27 cellular contexts compared by ENCODE assay signal in the genomic region with DNA sequence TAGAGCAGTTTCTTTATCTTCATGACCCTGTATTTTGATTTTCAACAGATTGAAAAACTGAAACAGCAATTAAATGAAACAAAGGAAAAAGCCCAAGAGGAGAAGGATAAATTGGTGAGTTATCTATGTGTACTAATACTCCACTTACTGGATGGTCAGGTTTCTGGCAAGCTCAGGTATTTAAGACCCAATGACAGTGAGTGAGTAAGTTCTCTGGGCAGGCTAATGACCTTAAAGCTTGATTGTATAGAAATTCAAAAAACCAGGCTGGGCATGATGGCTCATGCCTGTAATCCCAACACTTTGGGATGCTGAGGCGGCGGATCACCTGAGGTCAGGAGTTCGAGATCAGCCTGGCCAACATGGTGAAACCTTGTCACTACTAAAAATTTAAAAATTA.
"Had no signal": no experiment of that assay in that cellular context is flagged by ENCODE, and none has a peak within 500 bp of the region (broad histone marks: within the 10 kb centered on the region; RNA-seq: fewer than 3 reads in every experiment).

No MANE protein-coding gene starts in this region.

- H3K9me3 ChIP-seq: left lung, lower lobe of right lung, ovary, prostate gland, stomach, testis, thyroid gland, transverse colon, upper lobe of left lung, vagina had no signal

- DNase-seq: immature natural killer cell; kidney; left colon; left lung; lower lobe of right lung; mesendoderm; naive B cell; ovary; retina; right cardiac atrium; stimulated activated CD4-positive, alpha-beta T cell treated with anti-CD3 and anti-CD28 coated beads, Interleukin-12 subunit alpha, Interleukin-12 subunit beta, amount 100 ng/mL, for 4 hours; stimulated activated CD4-positive, alpha-beta T cell treated with anti-CD3 and anti-CD28 coated beads, Interleukin-15, amount 100 ng/mL, for 24 hours; stimulated activated CD4-positive, alpha-beta T cell treated with anti-CD3 and anti-CD28 coated beads, Interleukin-2, amount 100 ng/mL, for 24 hours; stimulated activated CD4-positive, alpha-beta T cell treated with anti-CD3 and anti-CD28 coated beads, Interleukin-4, amount 100 ng/mL, for 1 hour; stimulated activated naive B cell treated with anti-CD40 and anti-IgM and Interleukin-4, amounts not matched to agents 10 μg/mL and 1 μg/mL and 100 μg/mL, for 72 hours; stimulated activated naive CD8-positive, alpha-beta T cell treated with anti-CD3 and anti-CD28 coated beads, Interleukin-15, Interleukin-2, amounts not matched to agents 100 U/mL and 50 U/mL, for 24 hours; stomach; testis; thyroid gland; transverse colon; upper lobe of left lung had no signal

- H3K4me1 ChIP-seq: left lung, lower lobe of right lung, prostate gland, stomach, testis, thyroid gland, upper lobe of left lung, vagina had no signal

- ATAC-seq: left lung; lower lobe of right lung; natural killer cell treated with Interleukin-12 subunit alpha and Interleukin-12 subunit beta and Interleukin-15 and Interleukin-18, amount 100 ng/mL, for 72 hours; right cardiac atrium; sciatic nerve; stimulated activated naive B cell treated with anti-CD40 and anti-IgM and Interleukin-4, amounts not matched to agents 10 μg/mL and 1 μg/mL and 100 μg/mL, for 72 hours; stimulated activated naive CD8-positive, alpha-beta T cell treated with anti-CD3 and anti-CD28 coated beads, Interleukin-15, Interleukin-2, amounts not matched to agents 100 U/mL and 50 U/mL, for 24 hours had no signal

- H3K36me3 ChIP-seq: left lung, lower lobe of right lung, ovary, prostate gland, thyroid gland, transverse colon, upper lobe of left lung, vagina had no signal

- H3K4me3 ChIP-seq: left lung, lower lobe of right lung, ovary, prostate gland, skin epidermis, stomach, testis, thyroid gland, transverse colon, upper lobe of left lung, vagina had no signal

- H3K27ac ChIP-seq: left lung, lower lobe of right lung, ovary, prostate gland, skin epidermis, stomach, testis, thyroid gland, upper lobe of left lung, vagina had no signal

- FAIRE-seq: islet of Langerhans, kidney had no signal

- H3K27me3 ChIP-seq: left lung, ovary, stomach, testis, thyroid gland, transverse colon, upper lobe of left lung, vagina had no signal
